ENCODE assay signal across 8 cellular contexts in the genomic region with DNA sequence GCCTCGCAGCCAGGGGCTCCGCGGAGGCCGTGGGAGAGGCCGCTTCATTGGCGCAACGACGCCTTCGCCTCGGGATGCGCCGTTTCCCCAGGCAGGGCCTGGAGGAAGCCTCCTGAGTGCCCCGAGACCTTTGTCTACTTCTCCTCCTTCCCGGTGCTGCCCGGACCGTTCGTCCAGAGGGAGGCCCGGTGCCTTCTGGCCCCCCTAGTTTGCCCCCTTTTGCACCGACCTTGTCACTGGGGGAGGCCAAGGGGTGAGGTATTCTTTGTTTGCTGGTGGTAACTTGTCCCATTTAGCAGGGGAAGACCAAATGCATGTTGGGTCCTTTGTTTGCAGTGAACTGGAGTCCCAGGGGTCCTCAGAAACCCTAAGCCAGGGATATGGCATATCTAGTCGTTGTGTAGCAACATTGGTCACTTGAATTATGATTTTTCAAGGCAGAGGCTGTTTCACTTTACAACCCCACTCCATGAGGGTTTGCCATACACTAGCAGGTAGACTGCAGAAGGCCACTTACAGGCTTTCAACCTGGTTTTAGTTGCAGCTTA. TPM values are rescaled to one million over a fixed set of nuclear protein-coding genes. Genes with fewer than 3 reads are reported as not detected.
A peak's percentile ranks its signal among the peaks of the same experiment; 100 is the strongest.
DNase-seq lines count a peak whose midpoint lies in the region; TF ChIP-seq lines count a peak whose summit lies in the region.

No MANE protein-coding gene starts in this region.

- H3K27ac ChIP-seq in SU-DHL-6 (ENCODE audit: low read depth, low read length), result peak overlapping the region; percentile 4; the same call in 1 of the 2 replicates

- H3K4me2 ChIP-seq in SU-DHL-6 (ENCODE audit: low read depth, low read length, poor library complexity, severe bottlenecking) (peak overlapping the region; percentile 81), skeletal muscle satellite cell (ENCODE audit: low read length) (peak overlapping the region; percentile 86)

- TF ChIP-seq CTCF in SU-DHL-6 (IDR thresholded peaks at IDR 0.05; ENCODE audit: insufficient read depth, low read length, poor library complexity, severe bottlenecking), result no peak
- no peak for TF ChIP-seq CTCF in fibroblast of villous mesenchyme (IDR thresholded peaks at IDR 0.05; ENCODE audit: insufficient read depth, low read depth, low read length)

- H3K27ac Mint-ChIP-seq in activated CD4-positive, alpha-beta T cell treated with anti-CD3 and anti-CD28 coated beads, Interleukin-2, amount 10 ng/mL, durations not matched to agents 24 days and 14 days, result peak overlapping the region; percentile 96

- DNase-seq in activated CD4-positive, alpha-beta T cell treated with anti-CD3 and anti-CD28 coated beads, Interleukin-2, amount 10 ng/mL, durations not matched to agents 24 days and 14 days, result no peak
- no peak for DNase-seq in activated CD4-positive, alpha-beta T cell treated with anti-CD3 and anti-CD28 coated beads for 1 hour
- DNase-seq in fibroblast of villous mesenchyme (ENCODE audit: low read depth) (no peak), T-helper 9 cell (no peak), head of caudate nucleus (no peak), posterior cingulate gyrus (no peak)

- H3K9me2 ChIP-seq in SU-DHL-6 (replicated peaks; ENCODE audit: insufficient read depth, low read length), result no peaks in the 10 kb centered on the region

- peaks cover 19% of the 10 kb centered on the region for H3K4me1 Mint-ChIP-seq in activated CD4-positive, alpha-beta T cell treated with anti-CD3 and anti-CD28 coated beads, Interleukin-2, amount 10 ng/mL, durations not matched to agents 24 days and 14 days

- H3K4me3 Mint-ChIP-seq in activated CD4-positive, alpha-beta T cell treated with anti-CD3 and anti-CD28 coated beads, Interleukin-2, amount 10 ng/mL, durations not matched to agents 24 days and 14 days, result peak overlapping the region; percentile 99

- H3F3A ChIP-seq in SU-DHL-6 (ENCODE audit: insufficient read depth), result 0 out of 2 replicates have a peak, but pooled peaks cover 3% of the 10 kb centered on the region

- no peaks in the 10 kb centered on the region for H3K9me3 ChIP-seq in SU-DHL-6 (ENCODE audit: insufficient read depth, low read length)
- H3K9me3 ChIP-seq in skeletal muscle satellite cell (replicated peaks; ENCODE audit: low read length), result no peaks in the 10 kb centered on the region

- H3K36me3 ChIP-seq in SU-DHL-6 (ENCODE audit: low read length) (no peaks in the 10 kb centered on the region), skeletal muscle satellite cell (ENCODE audit: insufficient read depth, low read length) (no peaks in the 10 kb centered on the region)

- H3K79me2 ChIP-seq in SU-DHL-6 (ENCODE audit: insufficient read depth, low read length), result peaks cover 4% of the 10 kb centered on the region; the same call in 1 of the 2 replicates

- H3K36me3 Mint-ChIP-seq in activated CD4-positive, alpha-beta T cell treated with anti-CD3 and anti-CD28 coated beads, Interleukin-2, amount 10 ng/mL, durations not matched to agents 24 days and 14 days (ENCODE audit: low read depth), result peaks cover 6% of the 10 kb centered on the region

- peak overlapping the region; percentile 76 for H3K4me3 ChIP-seq in SU-DHL-6 (ENCODE audit: insufficient read depth, low read length, poor library complexity, severe bottlenecking)
- H3K4me3 ChIP-seq in fibroblast of villous mesenchyme (ENCODE audit: low read depth, low read length), result peak overlapping the region; percentile 85
- H3K4me3 ChIP-seq in skeletal muscle satellite cell (ENCODE audit: low read length), result peak overlapping the region; percentile 77

- no peaks in the 10 kb centered on the region for H3K27me3 Mint-ChIP-seq in activated CD4-positive, alpha-beta T cell treated with anti-CD3 and anti-CD28 coated beads, Interleukin-2, amount 10 ng/mL, durations not matched to agents 24 days and 14 days

- peaks cover 11% of the 10 kb centered on the region for H3K4me1 ChIP-seq in skeletal muscle satellite cell (ENCODE audit: control insufficient read depth, insufficient read depth, low read length)

- no peaks in the 10 kb centered on the region for H4K20me1 ChIP-seq in SU-DHL-6 (ENCODE audit: low read depth, low read length)

- peak overlapping the region; percentile 78 for H3K9ac ChIP-seq in SU-DHL-6 (ENCODE audit: low read length)
- peak overlapping the region; percentile 86 for H3K9ac ChIP-seq in skeletal muscle satellite cell (ENCODE audit: low read depth, low read length)

- H3K27me3 ChIP-seq in SU-DHL-6 (ENCODE audit: low read length) (no peaks in the 10 kb centered on the region), skeletal muscle satellite cell (ENCODE audit: control insufficient read depth, insufficient read depth, low read length) (no peaks in the 10 kb centered on the region)

- H2AFZ ChIP-seq in SU-DHL-6 (ENCODE audit: low read depth, low read length, severe bottlenecking), result peak overlapping the region; percentile 91

- intact Hi-C loops in activated CD4-positive, alpha-beta T cell treated with anti-CD3 and anti-CD28 coated beads, Interleukin-2, amount 10 ng/mL, durations not matched to agents 24 days and 14 days (cut with micrococcal nuclease), result loop anchor here (1.0 kb wide), 4 partner anchors 14 to 423 kb away; partner anchors contain the start of gene ELP6
- intact Hi-C loops in head of caudate nucleus (cut with DNase I) (no loop called here), posterior cingulate gyrus (cut with DNase I) (no loop called here)

- no peaks in the 10 kb centered on the region for H3K9me3 Mint-ChIP-seq in activated CD4-positive, alpha-beta T cell treated with anti-CD3 and anti-CD28 coated beads, Interleukin-2, amount 10 ng/mL, durations not matched to agents 24 days and 14 days

RNA-seq across cellular contexts. Expression of gene DHX30, which starts 0.6 kb away (rescaled TPM):
- total RNA-seq in activated CD4-positive, alpha-beta T cell treated with anti-CD3 and anti-CD28 coated beads, Interleukin-2, amount 10 ng/mL, durations not matched to agents 24 days and 14 days, result 143 and 149 TPM in 2 replicates
- total RNA-seq in fibroblast of villous mesenchyme, result 69.9 and 77.7 TPM in 2 replicates
- 73.4 and 73.5 TPM in 2 replicates for total RNA-seq in skeletal muscle satellite cell (2012; rRNA removed)

RNA-seq across cellular contexts. Expression of gene SMARCC1, which starts 21.9 kb away (rescaled TPM):
- 148 and 156 TPM in 2 replicates for total RNA-seq in activated CD4-positive, alpha-beta T cell treated with anti-CD3 and anti-CD28 coated beads, Interleukin-2, amount 10 ng/mL, durations not matched to agents 24 days and 14 days
- 44.9 and 45.1 TPM in 2 replicates for total RNA-seq in fibroblast of villous mesenchyme
- 33.9 and 35.5 TPM in 2 replicates for total RNA-seq in skeletal muscle satellite cell (2012; rRNA removed)
